ENCODE assay signal across 15 cellular contexts in the genomic region with DNA sequence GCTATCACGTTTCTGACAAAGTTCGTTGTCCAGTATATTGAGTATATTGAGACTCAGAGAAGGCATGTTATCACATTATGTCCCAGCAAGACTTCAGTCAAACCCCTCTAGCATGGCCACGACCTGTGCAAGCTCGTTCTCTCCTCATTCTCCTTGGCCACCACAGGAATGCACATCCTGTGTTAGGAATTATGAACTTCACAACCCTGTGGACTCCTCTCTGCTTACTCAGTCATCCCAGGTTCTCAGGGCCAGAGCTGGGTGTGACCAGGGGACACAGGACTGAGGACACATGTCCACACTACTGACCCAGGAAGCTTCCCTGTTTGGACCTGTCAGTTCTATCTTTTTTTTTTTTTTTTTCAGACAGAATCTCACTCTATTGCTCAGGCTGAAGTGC. TPM values are rescaled to one million over a fixed set of nuclear protein-coding genes. Genes with fewer than 3 reads are reported as not detected.
A peak's percentile ranks its signal among the peaks of the same experiment; 100 is the strongest.
DNase-seq lines count a peak whose midpoint lies in the region; ATAC-seq and TF ChIP-seq lines count a peak whose summit lies in the region.
"Had no signal": no experiment of that assay in that cellular context is flagged by ENCODE, and none has a peak within 500 bp of the region (broad histone marks: within the 10 kb centered on the region; RNA-seq: fewer than 3 reads in every experiment).

No MANE protein-coding gene starts in this region.

- no peak overlapping the region for H3K4me3 ChIP-seq in BJ (ENCODE audit: low read depth, low read length)
- H3K4me3 ChIP-seq in epithelial cell of esophagus (ENCODE audit: low read length): no peak overlapping the region
- H3K4me3 ChIP-seq in coronary artery: no peak overlapping the region
- H3K4me3 ChIP-seq: transverse colon had no signal

- CTCF ChIA-PET in BJ (lab: Yijun Ruan, JAX): no interaction called here

- POLR2A ChIA-PET in BJ (lab: Charles Lee): no interaction called here

- no peaks in the 10 kb centered on the region for H3K36me3 ChIP-seq in BJ (ENCODE audit: control insufficient read depth, insufficient read depth, low read length)
- H3K36me3 ChIP-seq: transverse colon had no signal

- no peak for ATAC-seq in HG03175 (IDR thresholded peaks at IDR 0.05; ENCODE audit: unreplicated experiment)

- H3K27me3 ChIP-seq in BJ (ENCODE audit: control insufficient read depth, insufficient read depth, low read length): no peaks in the 10 kb centered on the region; the same call in none of the 2 replicates
- H3K27me3 ChIP-seq: transverse colon had no signal

- DNase-seq in BJ (ENCODE audit: low read depth) (no peak), HK-2 (ENCODE audit: unreplicated experiment) (peak; percentile 19), epithelial cell of esophagus (ENCODE audit: low read depth) (peak; percentile 60), non-pigmented ciliary epithelial cell (ENCODE audit: low read depth) (peak; percentile 27), coronary artery (ENCODE audit: low spot score) (no peak)
- no peak for DNase-seq in effector CD4-positive, alpha-beta T cell
- DNase-seq in stimulated activated CD4-positive, alpha-beta T cell treated with anti-CD3 and anti-CD28 coated beads, Interleukin-4, amount 100 ng/mL, for 1 hour: no peak
- DNase-seq: activated naive CD8-positive, alpha-beta T cell treated with anti-CD3 and anti-CD28 coated beads, Interleukin-2, amount 10 ng/mL, durations not matched to agents 7 days and 5 days; midbrain; NCI-H510A treated with DMSO at 0.1 percent for 48 hours; RPMI8226; stimulated activated CD8-positive, alpha-beta memory T cell treated with anti-CD3 and anti-CD28 coated beads, Interleukin-4, amount 100 ng/mL, for 48 hours; transverse colon had no signal

- H3K27ac ChIP-seq in coronary artery: no peak overlapping the region
- H3K27ac ChIP-seq: KMS-11, transverse colon had no signal

- TF ChIP-seq CTCF in BJ (IDR thresholded peaks at IDR 0.05; ENCODE audit: insufficient read depth, low read depth, low read length): peak; percentile 3; the same call in 1 of the 2 replicates
- no peak for TF ChIP-seq CTCF in epithelial cell of esophagus (IDR thresholded peaks at IDR 0.05; ENCODE audit: insufficient read depth, low read depth, low read length, missing control alignments)
- no peak for TF ChIP-seq CTCF in coronary artery (IDR thresholded peaks at IDR 0.05)

RNA-seq across cellular contexts. Expression of gene SH2D4B, which starts 4.4 kb away (rescaled TPM):
- polyA plus RNA-seq in BJ (2011; rRNA removed): not detected in 2 replicates
- not detected in 2 replicates for polyA minus RNA-seq in BJ (2011; rRNA and poly(A)+ RNA removed)

Comparison
In these comparisons a context has a peak if more than half of its experiments do, and no peak if none do; other contexts are left out.
1. DNase-seq: peak in HK-2 (single experiment), epithelial cell of esophagus (single experiment) and non-pigmented ciliary epithelial cell (single experiment); none in BJ (single experiment), effector CD4-positive, alpha-beta T cell (single experiment), stimulated activated CD4-positive, alpha-beta T cell treated with anti-CD3 and anti-CD28 coated beads, Interleukin-4, amount 100 ng/mL, for 1 hour (single experiment) and coronary artery (single experiment).